Comparison of ENCODE assay signal across 32 cellular contexts in genomic region chr18:48203961-48204666, GRCh38.
DNase-seq lines count a peak whose midpoint lies in the region; TF ChIP-seq lines count a peak whose summit lies in the region.
"Had no signal": no experiment of that assay in that cellular context is flagged by ENCODE, and none has a peak within 500 bp of the region (broad histone marks: within the 10 kb centered on the region; RNA-seq: fewer than 3 reads in every experiment).

No MANE protein-coding gene starts in this region.

- no peak for TF ChIP-seq EP300 in stomach (IDR thresholded peaks at IDR 0.05)

- no peak for TF ChIP-seq CTCF in MCF 10A (IDR thresholded peaks at IDR 0.05; ENCODE audit: unreplicated experiment)
- TF ChIP-seq CTCF in breast epithelium (IDR thresholded peaks at IDR 0.05), result no peak
- TF ChIP-seq CTCF in hepatocyte (IDR thresholded peaks at IDR 0.05; ENCODE audit: poor library complexity), result no peak
- no peak for TF ChIP-seq CTCF in stomach (IDR thresholded peaks at IDR 0.05)

- H3K9me3 ChIP-seq in breast epithelium (no peaks in the 10 kb centered on the region), hepatocyte (ENCODE audit: low read depth) (no peaks in the 10 kb centered on the region), stomach (no peaks in the 10 kb centered on the region)
- H3K9me3 ChIP-seq: A549, esophagus muscularis mucosa, thoracic aorta, vagina had no signal

- no peak overlapping the region for H3K27ac Mint-ChIP-seq in MCF 10A (ENCODE audit: low read depth, unreplicated experiment)
- H3K27ac Mint-ChIP-seq: activated CD8-positive, alpha-beta memory T cell treated with anti-CD3 and anti-CD28 coated beads, Interleukin-2, amount 10 ng/mL, durations not matched to agents 7 days and 5 days; activated naive CD8-positive, alpha-beta T cell treated with anti-CD3 and anti-CD28 coated beads, Interleukin-2, amount 10 ng/mL, durations not matched to agents 7 days and 5 days; CD4-positive, CD25-positive, alpha-beta regulatory T cell; dendritic cell treated with granulocyte-macrophage colony-stimulating factor and Interleukin-4, amounts not matched to agents 40 ng/mL and 50 ng/mL, for 4 days; endodermal cell; neural progenitor cell; stimulated activated naive CD8-positive, alpha-beta T cell treated with anti-CD3 and anti-CD28 coated beads, Interleukin-15, Interleukin-2, amounts not matched to agents 100 ng/mL and 50 ng/mL, for 24 hours had no signal

- no peak overlapping the region for H3K27ac ChIP-seq in breast epithelium
- peak overlapping the region; percentile 52 for H3K27ac ChIP-seq in hepatocyte
- peak overlapping the region in 4 of 5 donors; percentile 10 to 80 (median 26) for H3K27ac ChIP-seq in stomach
- H3K27ac ChIP-seq: A549, esophagus muscularis mucosa, neural progenitor cell, RWPE1, SK-N-MC, thoracic aorta, vagina had no signal

- H3K4me1 ChIP-seq in breast epithelium (no peaks in the 10 kb centered on the region), hepatocyte (ENCODE audit: insufficient read depth) (no peaks in the 10 kb centered on the region), stomach (peaks cover 0 to 21% (median 8%) of the 10 kb centered on the region in 4 donors)
- H3K4me1 ChIP-seq: A549, neural progenitor cell, vagina had no signal

- no peaks in the 10 kb centered on the region for H3K79me2 ChIP-seq in hepatocyte

- CTCF ChIA-PET in MCF 10A (lab: Yijun Ruan, JAX), result interaction anchor here (0.7 to 1.0 kb wide), 3 partner anchors 9 to 178 kb away, joined by 3 read pairs; no protein-coding TSS in a partner anchor

- no peaks in the 10 kb centered on the region for H3K36me3 Mint-ChIP-seq in MCF 10A (ENCODE audit: insufficient read depth, unreplicated experiment)
- H3K36me3 Mint-ChIP-seq: activated CD8-positive, alpha-beta memory T cell treated with anti-CD3 and anti-CD28 coated beads, Interleukin-2, amount 10 ng/mL, durations not matched to agents 7 days and 5 days; activated naive CD8-positive, alpha-beta T cell treated with anti-CD3 and anti-CD28 coated beads, Interleukin-2, amount 10 ng/mL, durations not matched to agents 7 days and 5 days; CD4-positive, CD25-positive, alpha-beta regulatory T cell; neural progenitor cell had no signal

- no peaks in the 10 kb centered on the region for H3K9me3 Mint-ChIP-seq in MCF 10A (ENCODE audit: unreplicated experiment)
- H3K9me3 Mint-ChIP-seq: activated naive CD8-positive, alpha-beta T cell treated with anti-CD3 and anti-CD28 coated beads, Interleukin-2, amount 10 ng/mL, durations not matched to agents 7 days and 5 days; activated T-cell treated with anti-CD3 and anti-CD28 coated beads, Interleukin-2, amount 50 U/mL, for 4 hours; dendritic cell treated with granulocyte-macrophage colony-stimulating factor and Interleukin-4, amounts not matched to agents 40 ng/mL and 50 ng/mL, for 4 days; endodermal cell; neural progenitor cell; stimulated activated naive CD8-positive, alpha-beta T cell treated with anti-CD3 and anti-CD28 coated beads, Interleukin-15, Interleukin-2, amounts not matched to agents 100 ng/mL and 50 ng/mL, for 24 hours had no signal

- H3K4me3 ChIP-seq in breast epithelium (no peak overlapping the region), hepatocyte (no peak overlapping the region), stomach (no peak overlapping the region)
- H3K4me3 ChIP-seq: A549, esophagus muscularis mucosa, neural progenitor cell, SK-N-MC, thoracic aorta, vagina had no signal

- POLR2A ChIA-PET in MCF 10A (lab: Yijun Ruan, JAX), result no interaction called here

- H3K4me3 Mint-ChIP-seq in MCF 10A (ENCODE audit: unreplicated experiment), result no peak overlapping the region
- H3K4me3 Mint-ChIP-seq: activated CD8-positive, alpha-beta memory T cell treated with anti-CD3 and anti-CD28 coated beads, Interleukin-2, amount 10 ng/mL, durations not matched to agents 7 days and 5 days; activated naive CD8-positive, alpha-beta T cell treated with anti-CD3 and anti-CD28 coated beads, Interleukin-2, amount 10 ng/mL, durations not matched to agents 7 days and 5 days; activated T-cell treated with anti-CD3 and anti-CD28 coated beads, Interleukin-2, amount 50 U/mL, for 4 hours; CD4-positive, CD25-positive, alpha-beta regulatory T cell; dendritic cell treated with granulocyte-macrophage colony-stimulating factor and Interleukin-4, amounts not matched to agents 40 ng/mL and 50 ng/mL, for 4 days; endodermal cell; neural progenitor cell; stimulated activated naive CD8-positive, alpha-beta T cell treated with anti-CD3 and anti-CD28 coated beads, Interleukin-15, Interleukin-2, amounts not matched to agents 100 ng/mL and 50 ng/mL, for 24 hours had no signal

- no peaks in the 10 kb centered on the region for H3K9me2 ChIP-seq in hepatocyte (replicated peaks; ENCODE audit: insufficient read depth)

- peaks cover 27% of the 10 kb centered on the region for H3K27me3 Mint-ChIP-seq in MCF 10A (ENCODE audit: insufficient read depth, unreplicated experiment)

- H3K27me3 ChIP-seq in breast epithelium, result no peaks in the 10 kb centered on the region
- H3K27me3 ChIP-seq in hepatocyte, result no peaks in the 10 kb centered on the region
- peaks cover 0 to 4% (median 0%) of the 10 kb centered on the region in 3 donors for H3K27me3 ChIP-seq in stomach
- H3K27me3 ChIP-seq: esophagus muscularis mucosa, neural progenitor cell, vagina had no signal

- no peaks in the 10 kb centered on the region for H3K36me3 ChIP-seq in breast epithelium
- no peaks in the 10 kb centered on the region for H3K36me3 ChIP-seq in hepatocyte (replicated peaks; ENCODE audit: insufficient read depth, low read depth)
- H3K36me3 ChIP-seq in stomach, result no peaks in the 10 kb centered on the region
- H3K36me3 ChIP-seq: esophagus muscularis mucosa, neural progenitor cell, thoracic aorta, vagina had no signal

- TF ChIP-seq POLR2A in breast epithelium (IDR thresholded peaks at IDR 0.05) (no peak), stomach (IDR thresholded peaks at IDR 0.05) (no peak)

- DNase-seq in MCF 10A (ENCODE audit: unreplicated experiment), result peak; percentile 40
- DNase-seq in breast epithelium (ENCODE audit: low spot score in 2 of 2), result no peak
- peak; percentile 29 for DNase-seq in NCI-H69 (lab: John Stamatoyannopoulos, UW)
- peak; percentile 52 for DNase-seq in hepatocyte (ENCODE audit: low spot score)
- DNase-seq in stomach, result peak; percentile 35
- DNase-seq in stimulated activated CD4-positive, alpha-beta T cell treated with anti-CD3 and anti-CD28 coated beads, Interleukin-4, amount 100 ng/mL, for 24 hours, result no peak
- DNase-seq in stimulated activated CD4-positive, alpha-beta T cell treated with anti-CD3 and anti-CD28 coated beads, Interleukin-2, amount 100 ng/mL, for 48 hours, result no peak
- DNase-seq in NCI-H1436 (lab: John Stamatoyannopoulos, UW), result no peak
- DNase-seq: activated CD4-positive, CD25-positive, alpha-beta regulatory T cell; activated CD8-positive, alpha-beta memory T cell treated with anti-CD3 and anti-CD28 coated beads, Interleukin-2, amount 10 ng/mL, durations not matched to agents 7 days and 5 days; activated gamma-delta T cell; activated naive CD8-positive, alpha-beta T cell treated with anti-CD3 and anti-CD28 coated beads, Interleukin-2, amount 10 ng/mL, durations not matched to agents 7 days and 5 days; activated T-cell treated with anti-CD3 and anti-CD28 coated beads, Interleukin-2, amount 50 U/mL, for 4 hours; caudate nucleus; CD4-positive, CD25-positive, alpha-beta regulatory T cell; endodermal cell; foreskin fibroblast; IMR-90; kidney glomerular epithelial cell; mesenchymal stem cell; NCI-H1048; NCI-H1694; stimulated activated CD4-positive, alpha-beta T cell treated with anti-CD3 and anti-CD28 coated beads, Interleukin-1b, Interleukin-23, amount 100 ng/mL, for 48 hours had no signal

- WGBS in hepatocyte (ENCODE audit: low lambda C conversion rate, missing lambda C conversion rate), result 72% methylated on average over 6 of the region's 6 CpGs
- WGBS in stomach, 5 donors, result 51 to 77% (median 64%) methylated on average over 6 of the region's 6 CpGs

- no TSS peak for BruUV-seq in MCF 10A (replicated peaks; lab: Mats Ljungman, UMichigan)

- H3K4me2 ChIP-seq in hepatocyte, result no peak overlapping the region
- H3K4me2 ChIP-seq: A549, neural progenitor cell had no signal

- peaks cover 5% of the 10 kb centered on the region for H3K4me1 Mint-ChIP-seq in MCF 10A (ENCODE audit: insufficient read depth, unreplicated experiment)
- H3K4me1 Mint-ChIP-seq: activated CD8-positive, alpha-beta memory T cell treated with anti-CD3 and anti-CD28 coated beads, Interleukin-2, amount 10 ng/mL, durations not matched to agents 7 days and 5 days; activated naive CD8-positive, alpha-beta T cell treated with anti-CD3 and anti-CD28 coated beads, Interleukin-2, amount 10 ng/mL, durations not matched to agents 7 days and 5 days; CD4-positive, CD25-positive, alpha-beta regulatory T cell had no signal

- intact Hi-C loops in MCF 10A (cut with micrococcal nuclease), result no loop called here
- intact Hi-C loops in breast epithelium (cut with DNase I; ENCODE audit: low total_unique reads), result no loop called here
- intact Hi-C loops in stomach (cut with DNase I; ENCODE audit: low total_unique reads), result no loop called here

- no peak overlapping the region for H2AFZ ChIP-seq in hepatocyte
- H2AFZ ChIP-seq: neural progenitor cell had no signal

- H4K20me1 ChIP-seq in hepatocyte (ENCODE audit: insufficient read depth, poor library complexity, severe bottlenecking), result no peaks in the 10 kb centered on the region

Comparison
In these comparisons a context has a peak if more than half of its experiments do, and no peak if none do; other contexts are left out.
1. DNase-seq: peak in MCF 10A (single experiment), NCI-H69 (single experiment), hepatocyte (single experiment) and stomach (single experiment); none in breast epithelium (0 of 2), stimulated activated CD4-positive, alpha-beta T cell treated with anti-CD3 and anti-CD28 coated beads, Interleukin-4, amount 100 ng/mL, for 24 hours (single experiment), stimulated activated CD4-positive, alpha-beta T cell treated with anti-CD3 and anti-CD28 coated beads, Interleukin-2, amount 100 ng/mL, for 48 hours (0 of 2) and NCI-H1436 (single experiment).
2. H3K27ac ChIP-seq: peak in hepatocyte (single experiment) and stomach (4 of 5); none in breast epithelium (0 of 2).